8 cellular contexts compared by ENCODE assay signal in the genomic region with DNA sequence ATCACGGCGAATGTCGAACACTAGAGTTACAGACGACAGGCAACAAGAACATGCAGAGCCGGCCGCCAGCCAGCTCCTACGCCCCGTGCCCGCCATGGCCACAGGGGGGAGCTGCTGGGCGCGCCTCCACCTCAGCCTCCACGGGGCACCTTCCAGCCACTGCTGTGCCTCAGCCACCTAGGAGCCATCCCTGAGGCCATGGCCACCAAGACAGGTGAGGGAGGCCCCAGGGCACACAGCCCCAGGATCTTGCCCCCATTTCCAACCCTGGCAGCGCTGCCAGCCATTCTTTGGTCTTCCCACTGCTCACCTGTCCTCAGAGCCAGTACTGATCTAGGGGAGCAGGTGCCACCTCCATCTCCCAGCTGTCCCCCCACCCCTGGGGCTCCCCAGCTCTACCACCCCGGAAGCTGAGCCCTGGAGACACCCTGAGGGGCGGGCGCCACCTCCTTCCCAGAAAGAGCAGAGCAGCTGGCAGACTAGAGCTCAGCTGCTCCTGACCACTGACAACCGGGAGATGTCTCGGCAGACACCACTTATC. TPM values are rescaled to one million over a fixed set of nuclear protein-coding genes. Genes with fewer than 3 reads are reported as not detected.
DNase-seq lines count a peak whose midpoint lies in the region; ATAC-seq, FAIRE-seq and TF ChIP-seq lines count a peak whose summit lies in the region.

No MANE protein-coding gene starts in this region.

- peaks cover 4% of the 10 kb centered on the region for H3K36me3 Mint-ChIP-seq in nephron (ENCODE audit: low read depth)

- no peaks in the 10 kb centered on the region for H3K9me3 Mint-ChIP-seq in nephron

- TF ChIP-seq CTCF in endothelial cell of umbilical vein (IDR thresholded peaks at IDR 0.05; ENCODE audit: extremely low read depth in 1 of 2, insufficient read depth in 1 of 2, low read depth in 1 of 2, low read length in 2 of 2) (peak; percentile 86 to 93), nephron (IDR thresholded peaks at IDR 0.05; ENCODE audit: unreplicated experiment in 3 of 3) (peak; percentile 50 to 72 (median 66)), tibial nerve (IDR thresholded peaks at IDR 0.05) (peak; percentile 46 to 77 (median 53))

- H3K9me3 ChIP-seq in endothelial cell of umbilical vein (replicated peaks; ENCODE audit: control insufficient read depth, insufficient read depth, low read length) (no peaks in the 10 kb centered on the region), tibial nerve (no peaks in the 10 kb centered on the region)

- H3K9me1 ChIP-seq in endothelial cell of umbilical vein (replicated peaks; ENCODE audit: control insufficient read depth, extremely low read depth, insufficient read depth, low read length), result no peaks in the 10 kb centered on the region

- DNase-seq in NCI-H2227 (lab: John Stamatoyannopoulos, UW; ENCODE audit: unreplicated experiment) (peak; percentile 58), NCI-H2227 treated with DMSO at 0.1 percent for 48 hours (lab: John Stamatoyannopoulos, UW) (no peak), NCI-H2171 treated with DMSO at 0.1 percent for 48 hours (lab: John Stamatoyannopoulos, UW) (peak; percentile 34), endothelial cell of umbilical vein (ENCODE audit: low read depth, low spot score) (peak; percentile 41), tibial nerve (ENCODE audit: low spot score in 2 of 2) (peak in 1 of 2 donors; percentile 11)
- peak; percentile 88 for DNase-seq in activated CD8-positive, alpha-beta memory T cell treated with anti-CD3 and anti-CD28 coated beads for 24 hours

- no peaks in the 10 kb centered on the region for H3K4me1 ChIP-seq in endothelial cell of umbilical vein (ENCODE audit: control insufficient read depth, extremely low read depth, insufficient read depth, low read length)
- no peaks in the 10 kb centered on the region for H3K4me1 ChIP-seq in tibial nerve

- H3K27ac ChIP-seq in endothelial cell of umbilical vein (ENCODE audit: insufficient read depth, low read depth, low read length) (no peak overlapping the region), tibial nerve (no peak overlapping the region)

- peak overlapping the region in 1 of 3 experiments; percentile 37 for H3K27ac Mint-ChIP-seq in nephron

- peaks cover 4% of the 10 kb centered on the region for H3K4me1 Mint-ChIP-seq in nephron

- H3K79me2 ChIP-seq in endothelial cell of umbilical vein (ENCODE audit: control insufficient read depth, insufficient read depth, low read length), result peaks cover 12% of the 10 kb centered on the region

- H3K27me3 ChIP-seq in endothelial cell of umbilical vein (ENCODE audit: control insufficient read depth in 2 of 2, insufficient read depth in 2 of 2, low read length in 2 of 2), result no peaks in the 10 kb centered on the region
- H3K27me3 ChIP-seq in tibial nerve, result no peaks in the 10 kb centered on the region

- no peaks in the 10 kb centered on the region for H3K27me3 Mint-ChIP-seq in nephron (ENCODE audit: low read depth)

- H4K20me1 ChIP-seq in endothelial cell of umbilical vein (replicated peaks; ENCODE audit: control insufficient read depth, extremely low read depth, insufficient read depth, low read length), result no peaks in the 10 kb centered on the region

- no peak overlapping the region for H3K4me3 Mint-ChIP-seq in nephron

- H3K4me2 ChIP-seq in endothelial cell of umbilical vein (ENCODE audit: insufficient read depth, low read length), result no peak overlapping the region

- H3K36me3 ChIP-seq in endothelial cell of umbilical vein (ENCODE audit: control insufficient read depth in 2 of 2, extremely low read depth in 1 of 2, insufficient read depth in 2 of 2, low read length in 2 of 2) (peaks cover 14 to 41% of the 10 kb centered on the region in 2 experiments), tibial nerve (peaks cover 0 to 96% (median 11%) of the 10 kb centered on the region in 3 donors)

- FAIRE-seq in endothelial cell of umbilical vein (lab: Jason Lieb, UNC), result no peak

- no TSS peak for BruUV-seq in endothelial cell of umbilical vein (replicated peaks; lab: Mats Ljungman, UMichigan)

- no peak overlapping the region for H3K9ac ChIP-seq in endothelial cell of umbilical vein (replicated peaks; ENCODE audit: extremely low read depth, insufficient read depth, low read length)

- WGBS in tibial nerve, 2 donors, result 51 to 63% methylated on average over 18 of the region's 18 CpGs

- no peak for ATAC-seq in HG03520 (IDR thresholded peaks at IDR 0.05; ENCODE audit: unreplicated experiment)

- POLR2A ChIA-PET in endothelial cell of umbilical vein (lab: Charles Lee), result no interaction called here

- H3K4me3 ChIP-seq in endothelial cell of umbilical vein (replicated peaks in 1 of 3; ENCODE audit: insufficient read depth in 1 of 3, low read depth in 1 of 3, low read length in 3 of 3), result no peak overlapping the region
- H3K4me3 ChIP-seq in tibial nerve, result no peak overlapping the region

- no peak overlapping the region for H2AFZ ChIP-seq in endothelial cell of umbilical vein (ENCODE audit: low read depth, low read length)

- no peak for TF ChIP-seq EP300 in tibial nerve (IDR thresholded peaks at IDR 0.05)

- CTCF ChIA-PET in endothelial cell of umbilical vein (lab: Charles Lee), result interaction anchor here (0.6 to 3.1 kb wide), 21 partner anchors 8 to 402 kb away, joined by 3 to 24 read pairs (median 4); partner anchors contain the start of genes GNPTG, TSR3 and UQCC4

- dilution Hi-C loops in endothelial cell of umbilical vein (cut with MboI; ENCODE audit: extremely low pct_ligation_motif_present, low sequenced_read_pairs), result no loop called here

- intact Hi-C loops in endothelial cell of umbilical vein (cut with micrococcal nuclease), result no loop called here

- TF ChIP-seq POLR2A in endothelial cell of umbilical vein (IDR thresholded peaks at IDR 0.05; ENCODE audit: low read depth, low read length) (no peak), tibial nerve (IDR thresholded peaks at IDR 0.05) (no peak)

TF ChIP-seq in endothelial cell of umbilical vein, 7 proteins besides CTCF, POLR2A, EP300 and RAD21 (continues in another document):
- no peak for TF ChIP-seq JUN (IDR thresholded peaks at IDR 0.05; ENCODE audit: borderline replicate concordance, insufficient read depth, insufficient read length, low read depth)
- TF ChIP-seq GATA2 (IDR thresholded peaks at IDR 0.05; ENCODE audit: insufficient read depth, insufficient read length, low read depth, low read length), result no peak
- TF ChIP-seq POLR2AphosphoS5 (IDR thresholded peaks at IDR 0.05; ENCODE audit: insufficient read depth, low read depth, low read length), result no peak

RNA-seq across cellular contexts. Expression of gene GNPTG, which starts 11.8 kb away (rescaled TPM):
- total RNA-seq in endothelial cell of umbilical vein (51.6 and 56.3 TPM in 2 replicates), tibial nerve (100 to 1,000 TPM in 1 of 4 donors, 10 to 100 TPM in 3; 51.1 to 117 (median 71.6) TPM)
- polyA plus RNA-seq in endothelial cell of umbilical vein, result 109 and 137 TPM in 2 replicates
- polyA plus RNA-seq in endothelial cell of umbilical vein (2011; cell fraction: cytosol; rRNA removed), result 88.9 and 119 TPM in 2 replicates
- polyA plus RNA-seq in endothelial cell of umbilical vein (2011; cell fraction: nucleus; rRNA removed), result 102 and 120 TPM in 2 replicates
- polyA plus RNA-seq in endothelial cell of umbilical vein (2012), result 29.8 and 51.0 TPM in 2 replicates
- 27.9 and 40.7 TPM in 2 replicates for polyA minus RNA-seq in endothelial cell of umbilical vein
- 17.3 TPM for polyA minus RNA-seq in endothelial cell of umbilical vein (2011; cell fraction: cytosol; rRNA and poly(A)+ RNA removed)
- polyA minus RNA-seq in endothelial cell of umbilical vein (2011; cell fraction: nucleus; rRNA and poly(A)+ RNA removed), result 11.6 and 24.3 TPM in 2 replicates

RNA-seq across cellular contexts. Expression of gene TSR3, which starts 11.9 kb away (rescaled TPM):
- total RNA-seq in endothelial cell of umbilical vein (65.4 and 69.9 TPM in 2 replicates), tibial nerve (100 to 1,000 TPM in 3 of 4 donors, 10 to 100 TPM in 1; 72.2 to 122 (median 108) TPM)
- 82.7 and 88.7 TPM in 2 replicates for polyA plus RNA-seq in endothelial cell of umbilical vein
- polyA plus RNA-seq in endothelial cell of umbilical vein (2011; cell fraction: cytosol; rRNA removed), result 51.6 and 68.7 TPM in 2 replicates
- 25.1 and 31.3 TPM in 2 replicates for polyA plus RNA-seq in endothelial cell of umbilical vein (2011; cell fraction: nucleus; rRNA removed)
- 54.6 and 74.3 TPM in 2 replicates for polyA plus RNA-seq in endothelial cell of umbilical vein (2012)
- 16.0 and 18.7 TPM in 2 replicates for polyA minus RNA-seq in endothelial cell of umbilical vein
- 48.5 TPM for polyA minus RNA-seq in endothelial cell of umbilical vein (2011; cell fraction: cytosol; rRNA and poly(A)+ RNA removed)
- polyA minus RNA-seq in endothelial cell of umbilical vein (2011; cell fraction: nucleus; rRNA and poly(A)+ RNA removed), result 4.2 and 10.8 TPM in 2 replicates

RNA-seq across cellular contexts. Expression of gene BAIAP3, which starts 30.1 kb away (rescaled TPM):
- total RNA-seq in endothelial cell of umbilical vein (0.66 and 0.88 TPM in 2 replicates), tibial nerve (1 to 10 TPM in 3 of 4 donors, under 1 TPM in 1; 0.66 to 2.7 (median 2.3) TPM)
- 0.27 and 0.36 TPM in 2 replicates for polyA plus RNA-seq in endothelial cell of umbilical vein
- 0.09 and 0.10 TPM in 2 replicates for polyA plus RNA-seq in endothelial cell of umbilical vein (2011; cell fraction: cytosol; rRNA removed)
- 1.1 and 1.8 TPM in 2 replicates for polyA plus RNA-seq in endothelial cell of umbilical vein (2011; cell fraction: nucleus; rRNA removed)
- 0.12 and 0.33 TPM in 2 replicates for polyA plus RNA-seq in endothelial cell of umbilical vein (2012)
- 0.32 and 0.38 TPM in 2 replicates for polyA minus RNA-seq in endothelial cell of umbilical vein
- not detected for polyA minus RNA-seq in endothelial cell of umbilical vein (2011; cell fraction: cytosol; rRNA and poly(A)+ RNA removed)
- polyA minus RNA-seq in endothelial cell of umbilical vein (2011; cell fraction: nucleus; rRNA and poly(A)+ RNA removed), result 0.19 and 0.24 TPM in 2 replicates

RNA-seq across cellular contexts. Expression of gene UNKL, which starts 50.9 kb away (rescaled TPM):
- total RNA-seq in endothelial cell of umbilical vein (32.8 and 33.0 TPM in 2 replicates), tibial nerve (10 to 100 TPM; 34.3 to 70.5 (median 45.0) TPM)
- polyA plus RNA-seq in endothelial cell of umbilical vein, result 17.1 and 23.2 TPM in 2 replicates
- 8.8 and 12.4 TPM in 2 replicates for polyA plus RNA-seq in endothelial cell of umbilical vein (2011; cell fraction: cytosol; rRNA removed)
- polyA plus RNA-seq in endothelial cell of umbilical vein (2011; cell fraction: nucleus; rRNA removed), result 36.2 and 73.4 TPM in 2 replicates
- polyA plus RNA-seq in endothelial cell of umbilical vein (2012), result 9.9 and 13.5 TPM in 2 replicates
- polyA minus RNA-seq in endothelial cell of umbilical vein, result 8.4 and 13.9 TPM in 2 replicates
- polyA minus RNA-seq in endothelial cell of umbilical vein (2011; cell fraction: cytosol; rRNA and poly(A)+ RNA removed), result 35.3 TPM
- polyA minus RNA-seq in endothelial cell of umbilical vein (2011; cell fraction: nucleus; rRNA and poly(A)+ RNA removed), result 13.5 and 18.4 TPM in 2 replicates

RNA-seq across cellular contexts. Expression of gene UBE2I, which starts 54.1 kb away (rescaled TPM):
- 230 and 233 TPM in 2 replicates for total RNA-seq in endothelial cell of umbilical vein
- polyA plus RNA-seq in endothelial cell of umbilical vein, result 121 and 122 TPM in 2 replicates
- polyA plus RNA-seq in endothelial cell of umbilical vein (2011; cell fraction: cytosol; rRNA removed), result 143 and 152 TPM in 2 replicates
- polyA plus RNA-seq in endothelial cell of umbilical vein (2011; cell fraction: nucleus; rRNA removed), result 216 and 241 TPM in 2 replicates
- polyA plus RNA-seq in endothelial cell of umbilical vein (2012), result 167 and 177 TPM in 2 replicates
- polyA minus RNA-seq in endothelial cell of umbilical vein, result 70.3 and 73.6 TPM in 2 replicates
- 64.5 TPM for polyA minus RNA-seq in endothelial cell of umbilical vein (2011; cell fraction: cytosol; rRNA and poly(A)+ RNA removed)
- 66.8 and 90.0 TPM in 2 replicates for polyA minus RNA-seq in endothelial cell of umbilical vein (2011; cell fraction: nucleus; rRNA and poly(A)+ RNA removed)
- 100 to 1,000 TPM in 3 of 4 donors, 10 to 100 TPM in 1; 87.3 to 161 (median 111) TPM for total RNA-seq in tibial nerve
